Comparison of ENCODE assay signal across 18 cellular contexts in the genomic region with DNA sequence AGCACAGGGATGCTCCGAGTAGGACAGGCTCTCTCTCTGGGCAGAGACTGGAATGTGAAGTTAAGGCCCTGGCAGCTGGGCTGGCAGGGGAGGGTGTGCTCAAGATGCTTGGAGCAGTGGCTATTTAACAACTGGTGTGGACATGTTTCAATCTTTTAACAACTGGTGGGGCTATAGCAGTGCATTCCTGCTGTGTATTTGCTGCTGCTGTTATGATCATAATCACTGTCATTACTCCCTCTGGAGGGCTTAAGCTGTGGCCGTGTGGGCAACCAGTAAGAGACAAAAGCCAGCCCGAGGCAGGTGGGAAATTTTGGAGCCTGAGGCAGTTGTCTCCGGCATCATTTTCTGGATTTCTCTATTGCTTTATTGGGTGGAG.
"Had no signal": no experiment of that assay in that cellular context is flagged by ENCODE, and none has a peak within 500 bp of the region (broad histone marks: within the 10 kb centered on the region; RNA-seq: fewer than 3 reads in every experiment).

No MANE protein-coding gene starts in this region.

- H3K36me3 ChIP-seq: esophagus squamous epithelium, tibial artery had no signal

- H3K27me3 ChIP-seq: tibial artery had no signal

- DNase-seq: activated B cell treated with CpG ODN at 0.5 μM for 24 hours; activated CD4-positive, alpha-beta memory T cell treated with anti-CD3 and anti-CD28 coated beads for 36 hours; activated CD4-positive, alpha-beta T cell treated with anti-CD3 and anti-CD28 coated beads for 4 hours; activated naive CD4-positive, alpha-beta T cell; activated naive CD8-positive, alpha-beta T cell treated with anti-CD3 and anti-CD28 coated beads for 36 hours; activated T-cell treated with anti-CD3 and anti-CD28 coated beads for 4 hours; amniotic stem cell; effector memory CD8-positive, alpha-beta T cell; esophagus squamous epithelium; mucosa of descending colon; occipital lobe; stimulated activated CD4-positive, alpha-beta T cell treated with anti-CD3 and anti-CD28 coated beads, Interleukin-12 subunit alpha, Interleukin-12 subunit beta, amount 100 ng/mL, for 4 hours; stimulated activated CD4-positive, alpha-beta T cell treated with anti-CD3 and anti-CD28 coated beads, Interleukin-2, amount 100 ng/mL, for 24 hours; stimulated activated naive CD4-positive, alpha-beta T cell treated with Interleukin-2 at 50 U/mL for 16 hours; substantia nigra; tibial artery had no signal

- H3K27ac ChIP-seq: esophagus squamous epithelium, tibial artery had no signal

- H3K4me3 ChIP-seq: esophagus squamous epithelium, mucosa of descending colon, tibial artery had no signal

- ATAC-seq: activated T-helper 17 cell treated with anti-CD3 and anti-CD28 coated beads, Interleukin-2, amount 50 U/mL, for 72 hours; effector memory CD8-positive, alpha-beta T cell; mucosa of descending colon; natural killer cell treated with Interleukin-12 subunit alpha and Interleukin-12 subunit beta and Interleukin-15 and Interleukin-18, amount 100 ng/mL, for 72 hours had no signal

- H3K9me3 ChIP-seq: esophagus squamous epithelium, mucosa of descending colon, tibial artery had no signal
